30 cellular contexts compared by ENCODE assay signal in the genomic region with DNA sequence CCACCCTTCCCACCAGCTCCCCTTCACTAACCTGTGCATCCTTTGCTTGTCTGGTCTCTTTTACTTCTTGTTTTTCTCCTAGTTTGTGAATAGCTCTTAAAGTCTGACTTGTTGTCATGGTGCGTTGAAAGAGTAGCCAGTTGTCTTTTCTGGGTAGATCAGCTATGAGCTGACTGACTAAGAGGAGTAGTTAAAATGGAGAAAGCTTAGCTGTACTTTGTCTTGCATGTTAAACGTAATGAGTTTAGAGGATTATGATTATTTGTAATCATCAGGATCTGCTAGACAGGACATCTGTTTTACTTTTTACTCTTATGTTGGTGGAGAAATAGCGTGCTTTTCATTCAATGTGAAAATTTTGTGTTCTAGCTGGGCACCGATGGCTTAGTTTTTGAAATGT. TPM values are rescaled to one million over a fixed set of nuclear protein-coding genes. Genes with fewer than 3 reads are reported as not detected.
DNase-seq lines count a peak whose midpoint lies in the region; ATAC-seq, FAIRE-seq and TF ChIP-seq lines count a peak whose summit lies in the region.
"Had no signal": no experiment of that assay in that cellular context is flagged by ENCODE, and none has a peak within 500 bp of the region (broad histone marks: within the 10 kb centered on the region; RNA-seq: fewer than 3 reads in every experiment).

No MANE protein-coding gene starts in this region.

- SMC1A ChIA-PET in GM12878 (lab: Charles Lee; ENCODE audit: uncharacterized antibody, unreplicated experiment) = interaction anchor here (1.0 to 2.2 kb wide), 5 partner anchors 8 to 57 kb away, joined by 3 to 9 read pairs (median 5); a partner anchor contains a TSS

- H3K9me3 ChIP-seq in Karpas-422 (ENCODE audit: low read length) (no peaks in the 10 kb centered on the region), GM12878 (replicated peaks; ENCODE audit: control insufficient read depth, insufficient read depth, low read length) (no peaks in the 10 kb centered on the region; the same call in 2 of the 3 replicates), esophagus muscularis mucosa (no peaks in the 10 kb centered on the region)
- H3K9me3 ChIP-seq: BLaER1, MG63, mucosa of descending colon, right atrium auricular region had no signal

- no peaks in the 10 kb centered on the region for H3K27me3 ChIP-seq in Karpas-422 (ENCODE audit: low read length)
- no peaks in the 10 kb centered on the region for H3K27me3 ChIP-seq in GM12878 (replicated peaks in 1 of 2; ENCODE audit: control insufficient read depth in 2 of 2, insufficient read depth in 2 of 2, low read length in 1 of 2)
- H3K27me3 ChIP-seq in layer of hippocampus (ENCODE audit: control insufficient read depth, insufficient read depth, low read length) = no peaks in the 10 kb centered on the region
- H3K27me3 ChIP-seq in esophagus muscularis mucosa = no peaks in the 10 kb centered on the region
- H3K27me3 ChIP-seq: BLaER1, dorsolateral prefrontal cortex, MG63, right atrium auricular region had no signal

- H4K20me1 ChIP-seq in Karpas-422 (ENCODE audit: insufficient read depth, low read depth, low read length) = 0 out of 2 replicates have a peak, but pooled peaks cover 3% of the 10 kb centered on the region
- peaks cover 5% of the 10 kb centered on the region for H4K20me1 ChIP-seq in GM12878 (ENCODE audit: control insufficient read depth, insufficient read depth)

- peaks cover 92% of the 10 kb centered on the region for H3K4me1 ChIP-seq in Karpas-422 (ENCODE audit: low read length)
- peaks cover 11% of the 10 kb centered on the region for H3K4me1 ChIP-seq in GM12878 (ENCODE audit: control insufficient read depth, insufficient read depth, low read length)
- H3K4me1 ChIP-seq in esophagus muscularis mucosa = peaks cover 0 to 5% (median 1%) of the 10 kb centered on the region in 4 donors
- H3K4me1 ChIP-seq: parathyroid adenoma had no signal

- POLR2A ChIA-PET in GM12878 (lab: Charles Lee) = no interaction called here

- peak overlapping the region; percentile 45; the same call in 1 of the 2 replicates for H3K9ac ChIP-seq in Karpas-422 (ENCODE audit: low read length)
- H3K9ac ChIP-seq in GM12878 (ENCODE audit: control insufficient read depth, insufficient read depth, low read length) = no peak overlapping the region
- H3K9ac ChIP-seq: BLaER1, parathyroid adenoma had no signal

- H3K4me2 ChIP-seq in Karpas-422 (ENCODE audit: low read depth, low read length, poor library complexity, severe bottlenecking) (peak overlapping the region; percentile 85), GM12878 (ENCODE audit: control insufficient read depth, insufficient read depth) (no peak overlapping the region)
- H3K4me2 ChIP-seq: BLaER1 had no signal

- no peak for ATAC-seq in GM12878
- no peak for ATAC-seq in HG03045 (IDR thresholded peaks at IDR 0.05; ENCODE audit: unreplicated experiment)
- ATAC-seq: activated CD4-positive, alpha-beta T cell treated with anti-CD3 and anti-CD28 coated beads for 36 hours; mucosa of descending colon had no signal

- DNase-seq in D721Med (ENCODE audit: insufficient read length, low spot score) (no peak), Karpas-422 (no peak), GM12878 (ENCODE audit: low read depth, low spot score) (no peak), esophagus muscularis mucosa (ENCODE audit: extremely low spot score) (no peak), OCI-M2 (lab: John Stamatoyannopoulos, UW; ENCODE audit: unreplicated experiment) (no peak), NAMALWA (ENCODE audit: low spot score) (no peak)
- DNase-seq: activated CD4-positive, alpha-beta T cell treated with anti-CD3 and anti-CD28 coated beads for 36 hours; activated CD8-positive, alpha-beta memory T cell treated with anti-CD3 and anti-CD28 coated beads for 24 hours; activated effector memory CD4-positive, alpha-beta T cell treated with anti-CD3 and anti-CD28 coated beads, Interleukin-2, amount 50 U/mL, for 16 hours; DND-41; dorsolateral prefrontal cortex; head of caudate nucleus; KBM-7; MG63; mucosa of descending colon; NCI-H1417 treated with DMSO at 0.1 percent for 48 hours; NCI-H2081; NCI-H2227 treated with DMSO at 0.1 percent for 48 hours; T-helper 2 cell; trophoblast cell had no signal

- H2AFZ ChIP-seq in Karpas-422 (ENCODE audit: low read length) (no peak overlapping the region), GM12878 (ENCODE audit: control insufficient read depth, low read depth, low read length) (no peak overlapping the region)
- H2AFZ ChIP-seq: parathyroid adenoma had no signal

- CTCF ChIA-PET in GM12878 (lab: Yijun Ruan, JAX) = interaction anchor here (0.8 to 1.1 kb wide), 3 partner anchors 13 to 171 kb away, joined by 3 read pairs; no protein-coding TSS in a partner anchor

- H3K4me3 ChIP-seq in Karpas-422 (ENCODE audit: low read length) (no peak overlapping the region), GM12878 (no peak overlapping the region), esophagus muscularis mucosa (no peak overlapping the region)
- H3K4me3 ChIP-seq: BLaER1, lung, MG63, mucosa of descending colon, right atrium auricular region had no signal

- RAD21 ChIA-PET in GM12878 (lab: Charles Lee; ENCODE audit: unreplicated experiment) = no interaction called here

- 75% methylated on average over 4 of the region's 4 CpGs for WGBS in GM12878 (ENCODE audit: insufficient coverage, insufficient replicate concordance, low lambda C conversion rate, missing lambda C conversion rate)
- 72% methylated on average over 4 of the region's 4 CpGs for WGBS in esophagus muscularis mucosa

- intact Hi-C loops in GM12878 (cut with micrococcal nuclease; ENCODE audit: unreplicated experiment) (no loop called here), esophagus muscularis mucosa (cut with DNase I) (no loop called here)

- H3K27ac ChIP-seq in Karpas-422 (ENCODE audit: low read length) (peak overlapping the region; percentile 98), GM12878 (ENCODE audit: control insufficient read depth, insufficient read depth) (no peak overlapping the region), layer of hippocampus (ENCODE audit: low read depth, low read length) (peak overlapping the region; percentile 7), esophagus muscularis mucosa (replicated peaks in 1 of 4) (no peak overlapping the region)
- H3K27ac ChIP-seq: BLaER1, dorsolateral prefrontal cortex, parathyroid adenoma, right atrium auricular region, RWPE1 had no signal

- no peak for TF ChIP-seq RAD21 in GM12878 (IDR thresholded peaks at IDR 0.05; ENCODE audit: insufficient read depth, low read depth, low read length)

- TF ChIP-seq CTCF in D721Med (IDR thresholded peaks at IDR 0.05; ENCODE audit: insufficient read depth, missing control alignments) (no peak), GM12878 (IDR thresholded peaks at IDR 0.05 in 2 of 3, conservative IDR thresholded peaks at IDR 0.05 in 1 of 3; ENCODE audit: control insufficient read depth in 2 of 3, extremely low read depth in 1 of 3, insufficient read depth in 1 of 3, low read depth in 3 of 3, low read length in 3 of 3) (no peak), esophagus muscularis mucosa (IDR thresholded peaks at IDR 0.05) (no peak)

- TF ChIP-seq EP300 in GM12878 (IDR thresholded peaks at IDR 0.05; ENCODE audit: borderline replicate concordance in 1 of 2, control insufficient read depth in 1 of 2, low read depth in 2 of 2, low read length in 2 of 2) (no peak), esophagus muscularis mucosa (IDR thresholded peaks at IDR 0.05) (no peak)

- H3K36me3 ChIP-seq in Karpas-422 (ENCODE audit: insufficient read depth, low read length) (peaks cover 55% of the 10 kb centered on the region), GM12878 (ENCODE audit: control insufficient read depth in 2 of 2, insufficient read depth in 2 of 2, low read length in 1 of 2) (peaks cover 0 to 9% of the 10 kb centered on the region in 2 experiments; a peak in 2 of 4 replicates), esophagus muscularis mucosa (peaks cover 0 to 18% (median 0%) of the 10 kb centered on the region in 4 donors)

- no peak for TF ChIP-seq POLR2A in GM12878 (IDR thresholded peaks at IDR 0.05; ENCODE audit: low read depth, low read length)
- TF ChIP-seq POLR2A in esophagus muscularis mucosa (IDR thresholded peaks at IDR 0.05; ENCODE audit: low read depth) = no peak

- H3K9me2 ChIP-seq in Karpas-422 (replicated peaks; ENCODE audit: insufficient read depth, low read length) = no peaks in the 10 kb centered on the region

- no TSS peak for BruUV-seq in GM12878 (replicated peaks; lab: Mats Ljungman, UMichigan)

- FAIRE-seq in D721Med (lab: Jason Lieb, UNC) = peak; percentile 100
- peak; percentile 76 for FAIRE-seq in GM12878 (lab: Jason Lieb, UNC)
- FAIRE-seq: endothelial cell of umbilical vein, H1, HTR-8/SVneo had no signal

- in situ Hi-C loops in GM12878 (cut with MboI) = no loop called here

- H3K79me2 ChIP-seq in Karpas-422 (ENCODE audit: low read length) (peaks cover 96% of the 10 kb centered on the region), GM12878 (ENCODE audit: control insufficient read depth, insufficient read depth, low read length) (peaks cover 36% of the 10 kb centered on the region)

TF ChIP-seq in GM12878, 131 proteins besides CTCF, POLR2A, EP300 and RAD21 (continues in another document):
- TF ChIP-seq FOXM1 (IDR thresholded peaks at IDR 0.05; ENCODE audit: low read depth, low read length) = no peak
- no peak for TF ChIP-seq SREBF2 (IDR thresholded peaks at IDR 0.05; ENCODE audit: low read length)
- TF ChIP-seq ETV6 (conservative IDR thresholded peaks at IDR 0.05 in 1 of 2, IDR thresholded peaks at IDR 0.05 in 1 of 2; ENCODE audit: borderline replicate concordance in 1 of 2, low read depth in 1 of 2) = no peak
- TF ChIP-seq ASH2L (IDR thresholded peaks at IDR 0.05; ENCODE audit: borderline replicate concordance, low read depth) = no peak

RNA-seq across cellular contexts. Expression of a gene that starts 35.9 kb away (rescaled TPM):
- 133 and 179 TPM in 2 replicates for total RNA-seq in Karpas-422 (2014; rRNA removed; shearing (Covaris generic); ENCODE audit: low replicate concordance)
- total RNA-seq in GM12878 (2013; cell fraction: nucleolus; rRNA removed) = 253 and 262 TPM in 2 replicates
- total RNA-seq in GM12878 (2014; rRNA removed) (43.9 and 52.9 TPM in 2 replicates), GM12878 (2014; rRNA removed; fragmentation: Illumina TruSeq; extraction: Trizol) (67.7 and 70.5 TPM in 2 replicates), GM12878 (2021) (60.2 and 62.2 TPM in 2 replicates), esophagus muscularis mucosa (10 to 100 TPM; 32.1 to 52.3 (median 35.0) TPM)
- polyA plus RNA-seq in GM12878 (2011; ENCODE audit: low read depth) = 29.0 TPM
- polyA plus RNA-seq in GM12878 (2011; rRNA removed) (116 and 178 TPM in 2 replicates), GM12878 (2014; fragmentation: Illumina TruSeq; extraction: Trizol) (50.4 and 61.7 TPM in 2 replicates), GM12878 (2014; fragmentation: Nextera tagmentation; extraction: Ambion mirVana) (10 to 100 TPM; 20.6 to 21.0 TPM), GM12878 (2014; rRNA removed) (35.4 and 48.3 TPM in 2 replicates), GM12878 (2016; fragmentation: Nextera tagmentation; extraction: Ambion mirVana) (10 to 100 TPM; 59.8 to 64.6 TPM)
- 37.7 and 42.4 TPM in 2 replicates for polyA plus RNA-seq in GM12878 (2011; cell fraction: cytosol; rRNA removed)
- polyA plus RNA-seq in GM12878 (2011; cell fraction: nucleus; rRNA removed) = 147 and 162 TPM in 2 replicates
- polyA plus RNA-seq in GM12878 (2012) = 29.3 and 48.1 TPM in 2 replicates
- polyA minus RNA-seq in GM12878 (2011; rRNA and poly(A)+ RNA removed) = 108 and 157 TPM in 2 replicates
- 33.1 and 49.5 TPM in 2 replicates for polyA minus RNA-seq in GM12878 (2011; cell fraction: cytosol; rRNA and poly(A)+ RNA removed)
- 108 and 150 TPM in 2 replicates for polyA minus RNA-seq in GM12878 (2011; cell fraction: nucleus; rRNA and poly(A)+ RNA removed)

Comparison
In these comparisons a context has a peak if more than half of its experiments do, and no peak if none do; other contexts are left out.
1. H3K27ac ChIP-seq: peak in Karpas-422 (single experiment) and layer of hippocampus (single experiment); none in GM12878 (single experiment) and esophagus muscularis mucosa (0 of 4).